ENCODE assay signal across 19 cellular contexts in the genomic region with DNA sequence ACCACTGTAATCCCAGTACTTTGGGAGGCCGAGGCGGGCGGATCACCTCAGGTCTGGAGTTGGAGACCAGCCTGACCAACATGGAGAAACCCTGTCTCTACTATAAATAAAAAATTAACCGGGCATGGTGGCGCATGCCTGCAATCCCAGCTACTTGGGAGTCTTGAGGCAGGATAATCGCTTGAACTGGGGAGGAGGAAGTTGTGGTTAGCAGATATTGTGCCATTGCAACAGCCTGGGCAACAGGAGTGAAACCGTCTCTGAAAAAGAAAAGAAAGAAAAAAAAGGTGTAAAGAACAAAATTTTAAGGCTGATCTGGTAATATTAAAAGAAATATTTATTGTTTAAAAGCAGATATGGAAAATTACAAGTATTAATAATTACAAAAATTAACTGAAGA. TPM values are rescaled to one million over a fixed set of nuclear protein-coding genes. Genes with fewer than 3 reads are reported as not detected.
"Had no signal": no experiment of that assay in that cellular context is flagged by ENCODE, and none has a peak within 500 bp of the region (broad histone marks: within the 10 kb centered on the region; RNA-seq: fewer than 3 reads in every experiment).

No MANE protein-coding gene starts in this region.

- DNase-seq: activated CD4-positive, alpha-beta T cell treated with anti-CD3 and anti-CD28 coated beads, Interleukin-2, amount 10 ng/mL, durations not matched to agents 24 days and 14 days; activated naive CD4-positive, alpha-beta T cell treated with anti-CD3 and anti-CD28 coated beads for 36 hours; central memory CD4-positive, alpha-beta T cell; cortex of kidney; effector CD8-positive, alpha-beta T cell; islet precursor cell; left lung; natural killer cell; nucleus accumbens; right cardiac atrium; thyroid gland had no signal

- H3K27ac ChIP-seq: adrenal gland, body of pancreas, epithelial cell of prostate, gastroesophageal sphincter, left lung, thyroid gland, vagina had no signal

- H3K36me3 ChIP-seq: adrenal gland, gastroesophageal sphincter, left lung, thyroid gland, vagina had no signal

- ATAC-seq: body of pancreas, gastroesophageal sphincter, left lung, natural killer cell, right cardiac atrium, WTC11 had no signal

- H3K4me3 ChIP-seq: adrenal gland, body of pancreas, gastroesophageal sphincter, left lung, smooth muscle cell, thyroid gland, vagina had no signal

- H3K4me1 ChIP-seq: adrenal gland, body of pancreas, gastroesophageal sphincter, left lung, thyroid gland, vagina had no signal

- H3K27me3 ChIP-seq: adrenal gland, body of pancreas, gastroesophageal sphincter, left lung, thyroid gland, vagina had no signal

- H3K9me3 ChIP-seq: adrenal gland, body of pancreas, gastroesophageal sphincter, left lung, thyroid gland, vagina had no signal

RNA-seq across cellular contexts. Expression of a gene that starts 29.7 kb away (rescaled TPM):
- total RNA-seq: activated CD4-positive, alpha-beta T cell treated with anti-CD3 and anti-CD28 coated beads, Interleukin-2, amount 10 ng/mL, durations not matched to agents 24 days and 14 days; activated naive CD4-positive, alpha-beta T cell treated with anti-CD3 and anti-CD28 coated beads for 36 hours; body of pancreas; progenitor cell of endocrine pancreas; right cardiac atrium; WTC11 had no signal
- polyA plus RNA-seq: right cardiac atrium had no signal
